8 cellular contexts compared by ENCODE assay signal in genomic region chr2:64766841-64767669, GRCh38.
A peak's percentile ranks its signal among the peaks of the same experiment; 100 is the strongest.
DNase-seq lines count a peak whose midpoint lies in the region; ATAC-seq and TF ChIP-seq lines count a peak whose summit lies in the region.

No MANE protein-coding gene starts in this region.

- intact Hi-C loops in CD14-positive monocyte (cut with micrococcal nuclease) (loop anchor here (1.0 to 5.0 kb wide), 3 partner anchors 16 to 100 kb away; no protein-coding TSS in a partner anchor), colonic mucosa (cut with DNase I) (no loop called here)

- H3K4me2 ChIP-seq in OCI-LY1 (ENCODE audit: low read length) (peak overlapping the region; percentile 96), mesendoderm (ENCODE audit: low read length) (peak overlapping the region; percentile 68)

- H3K4me1 Mint-ChIP-seq in CD14-positive monocyte (peaks cover 41% of the 10 kb centered on the region), type B pancreatic cell (ENCODE audit: unreplicated experiment) (peaks cover 27% of the 10 kb centered on the region)

- H3K9ac ChIP-seq in OCI-LY1 (ENCODE audit: low read length): peak overlapping the region; percentile 78
- peak overlapping the region; percentile 73 to 78 for H3K9ac ChIP-seq in colonic mucosa (ENCODE audit: low read depth in 2 of 2, low read length in 2 of 2)
- H3K9ac ChIP-seq in mesendoderm (ENCODE audit: low read length): peak overlapping the region; percentile 81

- no peaks in the 10 kb centered on the region for H3K79me1 ChIP-seq in mesendoderm (ENCODE audit: low read length)

- H3K27me3 ChIP-seq in OCI-LY1 (ENCODE audit: insufficient read depth, low read length) (no peaks in the 10 kb centered on the region), colonic mucosa (no peaks in the 10 kb centered on the region), mesendoderm (ENCODE audit: insufficient read depth, low read length, poor library complexity) (peaks cover 2% of the 10 kb centered on the region)

- H3K4ac ChIP-seq in mesendoderm (ENCODE audit: low read depth, low read length): no peak overlapping the region

- no peak overlapping the region for H2BK120ac ChIP-seq in mesendoderm (ENCODE audit: low read depth, low read length)

- H2BK15ac ChIP-seq in mesendoderm (replicated peaks; ENCODE audit: low read depth): no peak overlapping the region

- H3K9me3 Mint-ChIP-seq in CD14-positive monocyte: peaks cover 0 to 5% (median 0%) of the 10 kb centered on the region in 7 donors
- no peaks in the 10 kb centered on the region for H3K9me3 Mint-ChIP-seq in type B pancreatic cell

- no peak overlapping the region for H2AK5ac ChIP-seq in mesendoderm (ENCODE audit: low read length)

- ATAC-seq in GM21529 (IDR thresholded peaks at IDR 0.05; ENCODE audit: unreplicated experiment) (peak; percentile 48), HG03025 (IDR thresholded peaks at IDR 0.05; ENCODE audit: low FRiP score, unreplicated experiment) (no peak)

- H3K9me2 ChIP-seq in OCI-LY1 (ENCODE audit: low read depth, low read length): no peaks in the 10 kb centered on the region

- no peaks in the 10 kb centered on the region for H3K79me2 ChIP-seq in OCI-LY1 (ENCODE audit: insufficient read depth, low read length)
- H3K79me2 ChIP-seq in mesendoderm (ENCODE audit: control insufficient read depth, insufficient read depth, low read length): no peaks in the 10 kb centered on the region

- H3K36me3 Mint-ChIP-seq in CD14-positive monocyte: no peaks in the 10 kb centered on the region
- no peaks in the 10 kb centered on the region for H3K36me3 Mint-ChIP-seq in type B pancreatic cell

- H4K20me1 ChIP-seq in OCI-LY1 (ENCODE audit: insufficient read depth, low read length): no peaks in the 10 kb centered on the region

- H2AFZ ChIP-seq in OCI-LY1 (ENCODE audit: low read length): peak overlapping the region; percentile 48; the same call in 1 of the 2 replicates

- H3K27ac ChIP-seq in OCI-LY1 (ENCODE audit: low read depth, low read length, poor library complexity, severe bottlenecking) (peak overlapping the region; percentile 28), colonic mucosa (peak overlapping the region; percentile 96), mesendoderm (ENCODE audit: low read depth, low read length) (no peak overlapping the region)

- no peak overlapping the region for H4K5ac ChIP-seq in mesendoderm (ENCODE audit: low read length)

- H3K18ac ChIP-seq in mesendoderm (ENCODE audit: low read length): no peak overlapping the region

- peak overlapping the region; percentile 87 to 92 for H3K4me3 Mint-ChIP-seq in CD14-positive monocyte
- H3K4me3 Mint-ChIP-seq in type B pancreatic cell: peak overlapping the region; percentile 93

- peak overlapping the region; percentile 56 for H4K8ac ChIP-seq in mesendoderm (ENCODE audit: low read depth, low read length)

- H3K23ac ChIP-seq in mesendoderm (ENCODE audit: low read length): no peak overlapping the region

- TF ChIP-seq CTCF in CD14-positive monocyte (IDR thresholded peaks at IDR 0.05) (no peak), OCI-LY1 (IDR thresholded peaks at IDR 0.05; ENCODE audit: low read length) (no peak), colonic mucosa (IDR thresholded peaks at IDR 0.05) (no peak), type B pancreatic cell (conservative IDR thresholded peaks at IDR 0.05) (no peak)

- no peaks in the 10 kb centered on the region for H3K9me3 ChIP-seq in OCI-LY1 (ENCODE audit: low read length)
- H3K9me3 ChIP-seq in colonic mucosa: no peaks in the 10 kb centered on the region

- no peaks in the 10 kb centered on the region for H3F3A ChIP-seq in OCI-LY1 (ENCODE audit: insufficient read depth, low read length)

- peak overlapping the region; percentile 92 to 98 (median 96) for H3K27ac Mint-ChIP-seq in CD14-positive monocyte
- peak overlapping the region; percentile 92 for H3K27ac Mint-ChIP-seq in type B pancreatic cell

- no CpG with 5 or more reads among the region's 13 CpGs for WGBS in mesendoderm (ENCODE audit: extremely low coverage, insufficient coverage, low lambda C conversion rate)

- peak overlapping the region; percentile 93 for H3K56ac ChIP-seq in mesendoderm (ENCODE audit: low read length)

- H3K27me3 Mint-ChIP-seq in CD14-positive monocyte (ENCODE audit: low read depth in 3 of 3): peaks cover 0 to 10% (median 2%) of the 10 kb centered on the region in 3 donors
- H3K27me3 Mint-ChIP-seq in type B pancreatic cell: no peaks in the 10 kb centered on the region

- H3K4me3 ChIP-seq in OCI-LY1 (ENCODE audit: low read depth, low read length, poor library complexity, severe bottlenecking): peak overlapping the region; percentile 75
- peak overlapping the region; percentile 61 for H3K4me3 ChIP-seq in colonic mucosa
- H3K4me3 ChIP-seq in mesendoderm (ENCODE audit: low read length): no peak overlapping the region

- H3K36me3 ChIP-seq in OCI-LY1 (ENCODE audit: insufficient read depth, low read length) (no peaks in the 10 kb centered on the region), colonic mucosa (no peaks in the 10 kb centered on the region), mesendoderm (ENCODE audit: control insufficient read depth, insufficient read depth, low read length) (no peaks in the 10 kb centered on the region)

- H3K4me1 ChIP-seq in OCI-LY1 (ENCODE audit: insufficient read depth, low read length, severe bottlenecking): peaks cover 50% of the 10 kb centered on the region
- H3K4me1 ChIP-seq in colonic mucosa: peaks cover 3% of the 10 kb centered on the region
- peaks cover 2% of the 10 kb centered on the region for H3K4me1 ChIP-seq in mesendoderm (ENCODE audit: control insufficient read depth, low read depth, low read length)

- H2BK5ac ChIP-seq in mesendoderm (ENCODE audit: low read length): no peak overlapping the region

- DNase-seq in CD14-positive monocyte (ENCODE audit: low spot score) (no peak), colonic mucosa (no peak), mesendoderm (no peak), type B pancreatic cell (ENCODE audit: extremely low spot score, unreplicated experiment) (no peak), 8988T (no peak)
